9 cellular contexts compared by ENCODE assay signal in genomic region chr16:72832640-72833039, GRCh38.
DNase-seq lines count a peak whose midpoint lies in the region; ATAC-seq, FAIRE-seq and TF ChIP-seq lines count a peak whose summit lies in the region.
"Had no signal": no experiment of that assay in that cellular context is flagged by ENCODE, and none has a peak within 500 bp of the region (broad histone marks: within the 10 kb centered on the region; RNA-seq: fewer than 3 reads in every experiment).

No MANE protein-coding gene starts in this region.

- TF ChIP-seq EP300 in ovary (IDR thresholded peaks at IDR 0.05), result no peak

- H3K27me3 Mint-ChIP-seq in activated T-helper 17 cell treated with anti-CD3 and anti-CD28 coated beads, Interleukin-2, amount 50 U/mL, for 72 hours, result no peaks in the 10 kb centered on the region
- H3K27me3 Mint-ChIP-seq: IgD-negative memory B cell had no signal

- 14 to 19% (median 17%) methylated on average over 6 of the region's 6 CpGs for WGBS in ovary, 3 donors
- 23% methylated on average over 6 of the region's 6 CpGs for WGBS in thyroid gland, 2 donors

- H3K9me3 Mint-ChIP-seq in activated T-helper 17 cell treated with anti-CD3 and anti-CD28 coated beads, Interleukin-2, amount 50 U/mL, for 72 hours, result no peaks in the 10 kb centered on the region
- H3K9me3 Mint-ChIP-seq: IgD-negative memory B cell had no signal

- H3K4me2 ChIP-seq in PC-3 (ENCODE audit: low read length), result no peak overlapping the region

- H3K4me1 ChIP-seq in PC-3 (ENCODE audit: insufficient read depth, low read length), result peaks cover 5% of the 10 kb centered on the region; the same call in 1 of the 2 replicates
- H3K4me1 ChIP-seq in foreskin keratinocyte, result peaks cover 3% of the 10 kb centered on the region
- no peaks in the 10 kb centered on the region for H3K4me1 ChIP-seq in ovary (ENCODE audit: insufficient read depth)
- H3K4me1 ChIP-seq in thyroid gland, result peaks cover 16 to 32% of the 10 kb centered on the region in 2 donors

- ATAC-seq in HG03520 (IDR thresholded peaks at IDR 0.05; ENCODE audit: unreplicated experiment) (peak; percentile 80), PC-3 (peak; percentile 67), foreskin keratinocyte (peak; percentile 92)
- ATAC-seq in activated T-helper 17 cell treated with anti-CD3 and anti-CD28 coated beads, Interleukin-2, amount 50 U/mL, for 72 hours (replicated peaks), result peak; percentile 62

- intact Hi-C loops in PC-3 (cut with micrococcal nuclease), result loop anchor here (1.0 to 10.0 kb wide), 2 partner anchors 328 to 364 kb away; no protein-coding TSS in a partner anchor
- intact Hi-C loops in ovary (cut with DNase I), result loop anchor here in 3 of 4 donors (10.0 kb wide), 2 partner anchors 212 to 352 kb away; partner anchors contain the start of gene ZFHX3 (in 2 of the 3)
- intact Hi-C loops in thyroid gland (cut with DNase I), result loop anchor here (10.0 kb wide), 2 partner anchors 332 to 362 kb away; no protein-coding TSS in a partner anchor

- H3K27ac ChIP-seq in PC-3 (ENCODE audit: low read length) (no peak overlapping the region), foreskin keratinocyte (no peak overlapping the region), ovary (no peak overlapping the region), thyroid gland (peak overlapping the region in 1 of 3 donors; percentile 46)

- POLR2A ChIA-PET in PC-3 (lab: Charles Lee; ENCODE audit: unreplicated experiment), result interaction anchor here (0.6 kb wide), 1 partner anchor 214 kb away, joined by 3 read pairs; no protein-coding TSS in a partner anchor

- no peaks in the 10 kb centered on the region for H3F3A ChIP-seq in PC-3 (ENCODE audit: low read length, unreplicated experiment)

- H3K79me2 ChIP-seq in PC-3 (ENCODE audit: low read length), result no peaks in the 10 kb centered on the region

- peak; percentile 50 for DNase-seq in AG09319 (ENCODE audit: extremely low read depth, low read depth)
- peak; percentile 39 for DNase-seq in GM18507 (ENCODE audit: extremely low spot score, insufficient read length, low read depth)
- DNase-seq in PC-3, result peak; percentile 81
- DNase-seq in foreskin keratinocyte, result peak; percentile 18 to 44
- peak; percentile 71 to 89 (median 86) for DNase-seq in ovary
- peak; percentile 79 to 84 for DNase-seq in thyroid gland

- H3K36me3 ChIP-seq in PC-3 (ENCODE audit: low read depth, low read length) (no peaks in the 10 kb centered on the region), ovary (no peaks in the 10 kb centered on the region), thyroid gland (no peaks in the 10 kb centered on the region)

- BruUV-seq in PC-3 (replicated peaks; lab: Mats Ljungman, UMichigan), result no TSS peak

- TF ChIP-seq CTCF in AG09319 (IDR thresholded peaks at IDR 0.05; ENCODE audit: low read depth, low read length) (peak; percentile 100), PC-3 (conservative IDR thresholded peaks at IDR 0.05; ENCODE audit: low read depth, low read length) (peak; percentile 92), foreskin keratinocyte (conservative IDR thresholded peaks at IDR 0.05) (peak; percentile 90), ovary (IDR thresholded peaks at IDR 0.05) (peak; percentile 80 to 88 (median 81)), thyroid gland (IDR thresholded peaks at IDR 0.05) (peak; percentile 73 to 99 (median 92))

- no peak overlapping the region for H3K27ac Mint-ChIP-seq in activated T-helper 17 cell treated with anti-CD3 and anti-CD28 coated beads, Interleukin-2, amount 50 U/mL, for 72 hours
- H3K27ac Mint-ChIP-seq: IgD-negative memory B cell had no signal

- H3K9me3 ChIP-seq in PC-3 (ENCODE audit: low read length), result no peaks in the 10 kb centered on the region
- no peaks in the 10 kb centered on the region for H3K9me3 ChIP-seq in ovary
- no peaks in the 10 kb centered on the region for H3K9me3 ChIP-seq in thyroid gland

- TF ChIP-seq POLR2A in ovary (IDR thresholded peaks at IDR 0.05) (no peak), thyroid gland (IDR thresholded peaks at IDR 0.05) (no peak)

- H2AFZ ChIP-seq in PC-3 (ENCODE audit: low read length), result no peak overlapping the region

- FAIRE-seq in GM18507 (lab: Jason Lieb, UNC), result peak; percentile 72

- H3K4me1 Mint-ChIP-seq in activated T-helper 17 cell treated with anti-CD3 and anti-CD28 coated beads, Interleukin-2, amount 50 U/mL, for 72 hours, result no peaks in the 10 kb centered on the region

- no peak overlapping the region for H3K9ac ChIP-seq in PC-3 (ENCODE audit: low read length)

- no peaks in the 10 kb centered on the region for H4K20me1 ChIP-seq in PC-3 (ENCODE audit: low read length)

- no peak overlapping the region for H3K4me3 Mint-ChIP-seq in activated T-helper 17 cell treated with anti-CD3 and anti-CD28 coated beads, Interleukin-2, amount 50 U/mL, for 72 hours
- H3K4me3 Mint-ChIP-seq: IgD-negative memory B cell had no signal

- H3K9me2 ChIP-seq in PC-3 (replicated peaks; ENCODE audit: low read length), result no peaks in the 10 kb centered on the region

- CTCF ChIA-PET in PC-3 (lab: Charles Lee), result interaction anchor here (0.6 to 1.2 kb wide), 11 partner anchors 15 to 560 kb away, joined by 3 to 7 read pairs (median 3); no protein-coding TSS in a partner anchor

- no peaks in the 10 kb centered on the region for H3K36me3 Mint-ChIP-seq in activated T-helper 17 cell treated with anti-CD3 and anti-CD28 coated beads, Interleukin-2, amount 50 U/mL, for 72 hours (ENCODE audit: low read depth)
- H3K36me3 Mint-ChIP-seq: IgD-negative memory B cell had no signal

- H3K4me3 ChIP-seq in PC-3 (ENCODE audit: low read length) (no peak overlapping the region), ovary (no peak overlapping the region), thyroid gland (replicated peaks in 1 of 3) (no peak overlapping the region)

- H3K27me3 ChIP-seq in PC-3 (ENCODE audit: low read length) (no peaks in the 10 kb centered on the region), foreskin keratinocyte (no peaks in the 10 kb centered on the region), ovary (no peaks in the 10 kb centered on the region), thyroid gland (no peaks in the 10 kb centered on the region)

Comparison
In these comparisons a context has a peak if more than half of its experiments do, and no peak if none do; other contexts are left out.
1. DNase-seq: peak in every context shown above with its lines; median percentile 86 in ovary; 82 in thyroid gland; 81 in PC-3; 50 in AG09319; 39 in GM18507; 31 in foreskin keratinocyte.